ENCODE assay signal across 15 cellular contexts in the genomic region with DNA sequence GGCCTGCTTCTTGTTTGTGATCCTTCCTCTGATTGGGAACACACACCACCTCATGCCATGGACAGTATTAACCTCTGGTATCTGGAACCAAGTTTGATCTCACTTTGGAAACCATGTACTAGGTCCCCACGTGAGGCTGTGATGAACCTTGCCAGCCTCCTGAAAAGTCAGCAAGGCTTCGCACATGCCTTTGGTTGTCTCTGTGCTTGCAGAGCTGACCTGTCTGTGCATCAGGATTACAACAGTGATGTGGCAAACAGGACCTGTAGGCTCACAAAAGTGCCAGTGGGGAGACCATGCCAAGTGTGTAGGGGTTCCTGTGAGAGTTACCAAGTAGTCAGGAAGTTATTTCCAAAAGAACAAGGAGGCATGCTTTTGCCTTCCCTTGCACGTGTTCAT. TPM values are rescaled to one million over a fixed set of nuclear protein-coding genes. Genes with fewer than 3 reads are reported as not detected.
A peak's percentile ranks its signal among the peaks of the same experiment; 100 is the strongest.
DNase-seq lines count a peak whose midpoint lies in the region; ATAC-seq and TF ChIP-seq lines count a peak whose summit lies in the region.
"Had no signal": no experiment of that assay in that cellular context is flagged by ENCODE, and none has a peak within 500 bp of the region (broad histone marks: within the 10 kb centered on the region; RNA-seq: fewer than 3 reads in every experiment).

No MANE protein-coding gene starts in this region.

- TF ChIP-seq CTCF in DND-41 (IDR thresholded peaks at IDR 0.05; ENCODE audit: borderline replicate concordance, extremely low read depth, low read length, poor library complexity, severe bottlenecking) (no peak), PC-3 (conservative IDR thresholded peaks at IDR 0.05; ENCODE audit: low read depth, low read length) (no peak), fibroblast of pulmonary artery (IDR thresholded peaks at IDR 0.05; ENCODE audit: low read length, missing control alignments) (no peak), osteoblast (IDR thresholded peaks at IDR 0.05; ENCODE audit: extremely low read depth, low read depth, low read length) (no peak)

- H2AFZ ChIP-seq in DND-41 (ENCODE audit: low read depth, low read length) (no peak overlapping the region), PC-3 (ENCODE audit: low read length) (no peak overlapping the region), osteoblast (ENCODE audit: low read length) (no peak overlapping the region)

- peaks cover 6% of the 10 kb centered on the region for H3K27me3 ChIP-seq in DND-41 (ENCODE audit: insufficient read depth, low read length, poor library complexity)
- no peaks in the 10 kb centered on the region for H3K27me3 ChIP-seq in PC-3 (ENCODE audit: low read length)
- H3K27me3 ChIP-seq in osteoblast (ENCODE audit: insufficient read depth, low read length), result peaks cover 4% of the 10 kb centered on the region

- BruUV-seq in PC-3 (replicated peaks; lab: Mats Ljungman, UMichigan), result no TSS peak

- H3K9ac ChIP-seq in DND-41 (ENCODE audit: low read depth, low read length) (no peak overlapping the region; the same call in 1 of the 2 replicates), PC-3 (ENCODE audit: low read length) (no peak overlapping the region)

- H3K4me3 ChIP-seq in DND-41 (ENCODE audit: low read depth in 1 of 2, low read length in 2 of 2) (no peak overlapping the region), PC-3 (ENCODE audit: low read length) (peak overlapping the region; percentile 19), fibroblast of pulmonary artery (replicated peaks; ENCODE audit: low read depth, low read length) (peak overlapping the region; percentile 75), osteoblast (ENCODE audit: insufficient read depth, low read length) (peak overlapping the region; percentile 96)

- H3K4me2 ChIP-seq in DND-41 (ENCODE audit: insufficient read depth, low read length) (peak overlapping the region; percentile 97; the same call in 1 of the 2 replicates), PC-3 (ENCODE audit: low read length) (peak overlapping the region; percentile 95; the same call in 1 of the 2 replicates), osteoblast (ENCODE audit: insufficient read depth, low read length) (peak overlapping the region; percentile 87)

- CTCF ChIA-PET in PC-3 (lab: Charles Lee), result no interaction called here

- peaks cover 23% of the 10 kb centered on the region for H3K4me1 ChIP-seq in DND-41 (ENCODE audit: insufficient read depth, low read length)
- 0 out of 2 replicates have a peak, but pooled peaks cover 4% of the 10 kb centered on the region for H3K4me1 ChIP-seq in PC-3 (ENCODE audit: insufficient read depth, low read length)
- H3K4me1 ChIP-seq in osteoblast (ENCODE audit: insufficient read depth, low read length), result peaks cover 17% of the 10 kb centered on the region

- DNase-seq in DND-41, result no peak
- DNase-seq in PC-3, result no peak
- no peak for DNase-seq in fibroblast of pulmonary artery (ENCODE audit: low read depth)
- no peak for DNase-seq in osteoblast (ENCODE audit: insufficient read length, low spot score, missing footprints)
- DNase-seq in stimulated activated CD4-positive, alpha-beta T cell treated with anti-CD3 and anti-CD28 coated beads, Interleukin-4, amount 100 ng/mL, for 4 hours, result no peak
- DNase-seq in DMS 273 (lab: John Stamatoyannopoulos, UW; ENCODE audit: unreplicated experiment), result no peak
- no peak for DNase-seq in activated gamma-delta T cell (lab: John Stamatoyannopoulos, UW)
- DNase-seq: activated CD8-positive, alpha-beta memory T cell treated with anti-CD3 and anti-CD28 coated beads, Interleukin-2, amount 10 ng/mL, durations not matched to agents 7 days and 5 days; activated naive CD4-positive, alpha-beta T cell treated with anti-CD3 and anti-CD28 coated beads, Interleukin-2, amount 50 U/mL, for 16 hours; cerebellar nuclear complex; DMS 273 treated with DMSO at 0.1 percent for 48 hours; NCI-H1694; retina; SIG-M5 had no signal

- ATAC-seq in DND-41 (ENCODE audit: insufficient read depth, low read depth) (no peak), PC-3 (no peak), GM21786 (IDR thresholded peaks at IDR 0.05; ENCODE audit: unreplicated experiment) (no peak)
- ATAC-seq: activated CD8-positive, alpha-beta memory T cell treated with anti-CD3 and anti-CD28 coated beads, Interleukin-2, amount 10 ng/mL, durations not matched to agents 7 days and 5 days had no signal

- POLR2A ChIA-PET in PC-3 (lab: Charles Lee; ENCODE audit: unreplicated experiment), result no interaction called here

- H4K20me1 ChIP-seq in DND-41 (ENCODE audit: insufficient read depth, low read length) (no peaks in the 10 kb centered on the region), PC-3 (ENCODE audit: low read length) (no peaks in the 10 kb centered on the region), osteoblast (ENCODE audit: insufficient read depth, low read length) (peaks cover 15% of the 10 kb centered on the region)

- no peaks in the 10 kb centered on the region for H3F3A ChIP-seq in PC-3 (ENCODE audit: low read length, unreplicated experiment)

- H3K36me3 ChIP-seq in DND-41 (ENCODE audit: insufficient read depth, low read length) (no peaks in the 10 kb centered on the region), PC-3 (ENCODE audit: low read depth, low read length) (no peaks in the 10 kb centered on the region), osteoblast (ENCODE audit: insufficient read depth, low read length) (no peaks in the 10 kb centered on the region)

- intact Hi-C loops in PC-3 (cut with micrococcal nuclease), result no loop called here

- H3K79me2 ChIP-seq in DND-41 (ENCODE audit: insufficient read depth, low read length), result no peaks in the 10 kb centered on the region; the same call in 1 of the 2 replicates
- peaks cover 25% of the 10 kb centered on the region for H3K79me2 ChIP-seq in PC-3 (ENCODE audit: low read length)
- H3K79me2 ChIP-seq in osteoblast (ENCODE audit: insufficient read depth, low read length), result peaks cover 62% of the 10 kb centered on the region

- no peak overlapping the region for H3K27ac ChIP-seq in DND-41 (ENCODE audit: low read length)
- no peak overlapping the region for H3K27ac ChIP-seq in PC-3 (ENCODE audit: low read length)
- no peak overlapping the region for H3K27ac ChIP-seq in osteoblast (ENCODE audit: low read depth, low read length)

- H3K9me3 ChIP-seq in DND-41 (ENCODE audit: insufficient read depth, low read length, severe bottlenecking), result no peaks in the 10 kb centered on the region
- no peaks in the 10 kb centered on the region for H3K9me3 ChIP-seq in PC-3 (ENCODE audit: low read length)
- no peaks in the 10 kb centered on the region for H3K9me3 ChIP-seq in osteoblast (ENCODE audit: low read depth, low read length)

- no peaks in the 10 kb centered on the region for H3K9me2 ChIP-seq in PC-3 (replicated peaks; ENCODE audit: low read length)

RNA-seq across cellular contexts. Expression of a gene that starts 1.4 kb away (rescaled TPM):
- total RNA-seq in PC-3 (2014; rRNA removed) (20.8 and 26.0 TPM in 2 replicates), osteoblast (104 and 105 TPM in 2 replicates)

Comparison
In these comparisons a context has a peak if more than half of its experiments do, and no peak if none do; other contexts are left out.
1. H3K4me3 ChIP-seq: peak in PC-3 (single experiment), fibroblast of pulmonary artery (single experiment) and osteoblast (single experiment); none in DND-41 (0 of 2).
2. Peak in every context shown above with its lines, with median percentiles within 50 percentile points of each other: H3K4me2 ChIP-seq.